12 cellular contexts compared by ENCODE assay signal in the genomic region with DNA sequence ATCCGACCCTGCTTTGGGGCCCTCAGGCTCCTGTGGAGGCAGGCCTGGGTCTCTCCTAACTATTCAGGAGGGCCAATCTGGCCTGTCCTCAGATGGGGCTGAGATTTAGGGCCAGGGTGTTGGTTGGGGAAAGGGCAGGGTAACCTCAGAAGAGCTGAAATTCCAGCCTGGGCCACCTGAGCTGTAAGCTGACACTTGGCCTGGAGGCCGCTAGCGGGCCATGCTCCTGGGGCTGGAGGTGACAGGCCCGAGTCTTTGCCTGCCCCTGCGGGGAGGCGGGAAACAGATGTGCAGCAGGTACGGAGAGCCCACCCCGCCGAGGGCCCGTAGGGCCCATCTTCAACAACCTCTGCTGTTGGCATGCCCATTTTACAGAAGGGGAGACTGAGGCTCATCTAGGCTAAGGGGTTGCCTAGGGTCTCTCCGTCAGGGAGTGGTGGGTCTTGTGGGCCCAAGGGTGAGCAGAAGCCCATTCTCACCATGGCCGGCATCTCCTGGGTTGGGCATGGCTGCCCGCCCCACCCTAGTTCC.
DNase-seq lines count a peak whose midpoint lies in the region; ATAC-seq and TF ChIP-seq lines count a peak whose summit lies in the region.
"Had no signal": no experiment of that assay in that cellular context is flagged by ENCODE, and none has a peak within 500 bp of the region (broad histone marks: within the 10 kb centered on the region; RNA-seq: fewer than 3 reads in every experiment).

No MANE protein-coding gene starts in this region.

- DNase-seq in activated CD4-positive, alpha-beta T cell treated with anti-CD3 and anti-CD28 coated beads, Interleukin-2, amount 10 ng/mL, durations not matched to agents 7 days and 5 days: no peak
- DNase-seq in activated CD4-positive, alpha-beta T cell treated with anti-CD3 and anti-CD28 coated beads for 48 hours: no peak
- DNase-seq in Jurkat, Clone E6-1 (ENCODE audit: low read depth, low spot score): no peak
- no peak for DNase-seq in effector memory CD4-positive, alpha-beta T cell
- DNase-seq in spleen (no peak), DMS114 treated with DMSO at 0.1 percent for 48 hours (lab: John Stamatoyannopoulos, UW; ENCODE audit: unreplicated experiment) (no peak), COLO668 (lab: John Stamatoyannopoulos, UW; ENCODE audit: unreplicated experiment) (no peak)
- DNase-seq: amniotic stem cell, DMS79 treated with DMSO at 0.1 percent for 48 hours, NCI-H1694, NCI-H82 had no signal

- H3K27me3 Mint-ChIP-seq in activated CD4-positive, alpha-beta T cell treated with anti-CD3 and anti-CD28 coated beads, Interleukin-2, amount 10 ng/mL, durations not matched to agents 7 days and 5 days: peaks cover 1% of the 10 kb centered on the region

- no peaks in the 10 kb centered on the region for H3K36me3 Mint-ChIP-seq in activated CD4-positive, alpha-beta T cell treated with anti-CD3 and anti-CD28 coated beads, Interleukin-2, amount 10 ng/mL, durations not matched to agents 7 days and 5 days (ENCODE audit: low read depth)

- peaks cover 10% of the 10 kb centered on the region for H3K9me3 Mint-ChIP-seq in activated CD4-positive, alpha-beta T cell treated with anti-CD3 and anti-CD28 coated beads, Interleukin-2, amount 10 ng/mL, durations not matched to agents 7 days and 5 days

- no peak for TF ChIP-seq CTCF in spleen (IDR thresholded peaks at IDR 0.05 in 8 of 11, conservative IDR thresholded peaks at IDR 0.05 in 3 of 11)

- 28 to 62% (median 44%) methylated on average over 8 to 13 of the region's 13 CpGs for WGBS in spleen, 5 donors

- H3K4me3 ChIP-seq in Jurkat, Clone E6-1 (ENCODE audit: low read length): peak overlapping the region; percentile 52
- H3K4me3 ChIP-seq in effector memory CD4-positive, alpha-beta T cell (ENCODE audit: insufficient read depth, low read depth, low read length, poor library complexity, severe bottlenecking): peak overlapping the region; percentile 62
- peak overlapping the region in 5 of 8 donors; percentile 20 to 66 (median 28) for H3K4me3 ChIP-seq in spleen

- H3K36me3 ChIP-seq in effector memory CD4-positive, alpha-beta T cell (ENCODE audit: control insufficient read depth, insufficient read depth, low read length): no peaks in the 10 kb centered on the region
- peaks cover 0 to 9% (median 0%) of the 10 kb centered on the region in 6 donors for H3K36me3 ChIP-seq in spleen

- peak overlapping the region; percentile 49 for H3K4me3 Mint-ChIP-seq in activated CD4-positive, alpha-beta T cell treated with anti-CD3 and anti-CD28 coated beads, Interleukin-2, amount 10 ng/mL, durations not matched to agents 7 days and 5 days

- H3K9me3 ChIP-seq in effector memory CD4-positive, alpha-beta T cell (ENCODE audit: control insufficient read depth, low read length): no peaks in the 10 kb centered on the region
- peaks cover 0 to 12% (median 9%) of the 10 kb centered on the region in 8 donors for H3K9me3 ChIP-seq in spleen

- no peaks in the 10 kb centered on the region for H3K27me3 ChIP-seq in effector memory CD4-positive, alpha-beta T cell (replicated peaks; ENCODE audit: control insufficient read depth, insufficient read depth, low read length, poor library complexity, severe bottlenecking)
- no peaks in the 10 kb centered on the region for H3K27me3 ChIP-seq in spleen (replicated peaks in 1 of 7)

- POLR2A ChIA-PET in activated CD4-positive, alpha-beta T cell treated with anti-CD3 and anti-CD28 coated beads, Interleukin-2, amount 10 ng/mL, durations not matched to agents 7 days and 5 days (lab: Charles Lee): interaction anchor here (0.5 kb wide), 1 partner anchor 94 kb away, joined by 3 read pairs; no protein-coding TSS in a partner anchor

- TF ChIP-seq POLR2A in spleen (IDR thresholded peaks at IDR 0.05): peak in 1 of 3 donors; percentile 5

- H3K27ac Mint-ChIP-seq in activated CD4-positive, alpha-beta T cell treated with anti-CD3 and anti-CD28 coated beads, Interleukin-2, amount 10 ng/mL, durations not matched to agents 7 days and 5 days: peak overlapping the region; percentile 74

- H3K4me1 Mint-ChIP-seq in activated CD4-positive, alpha-beta T cell treated with anti-CD3 and anti-CD28 coated beads, Interleukin-2, amount 10 ng/mL, durations not matched to agents 7 days and 5 days: peaks cover 47% of the 10 kb centered on the region

- intact Hi-C loops in spleen (cut with DNase I; ENCODE audit: low total_unique reads): no loop called here

- ATAC-seq in HG02973 (IDR thresholded peaks at IDR 0.05; ENCODE audit: unreplicated experiment): no peak

- peaks cover 64% of the 10 kb centered on the region for H3K4me1 ChIP-seq in effector memory CD4-positive, alpha-beta T cell (ENCODE audit: control insufficient read depth, insufficient read depth, low read length, poor library complexity, severe bottlenecking)
- peaks cover 61 to 100% (median 87%) of the 10 kb centered on the region in 6 donors for H3K4me1 ChIP-seq in spleen

- H3K27ac ChIP-seq in effector memory CD4-positive, alpha-beta T cell (ENCODE audit: insufficient read depth, low read length, poor library complexity, severe bottlenecking): peak overlapping the region; percentile 76
- peak overlapping the region; percentile 66 to 98 (median 88) for H3K27ac ChIP-seq in spleen

- CTCF ChIA-PET in activated CD4-positive, alpha-beta T cell treated with anti-CD3 and anti-CD28 coated beads, Interleukin-2, amount 10 ng/mL, durations not matched to agents 7 days and 5 days (lab: Charles Lee): interaction anchor here (0.8 to 2.6 kb wide), 4 partner anchors 11 to 225 kb away, joined by 3 to 9 read pairs (median 3); no protein-coding TSS in a partner anchor
